ENCODE assay signal across 15 cellular contexts in the genomic region with DNA sequence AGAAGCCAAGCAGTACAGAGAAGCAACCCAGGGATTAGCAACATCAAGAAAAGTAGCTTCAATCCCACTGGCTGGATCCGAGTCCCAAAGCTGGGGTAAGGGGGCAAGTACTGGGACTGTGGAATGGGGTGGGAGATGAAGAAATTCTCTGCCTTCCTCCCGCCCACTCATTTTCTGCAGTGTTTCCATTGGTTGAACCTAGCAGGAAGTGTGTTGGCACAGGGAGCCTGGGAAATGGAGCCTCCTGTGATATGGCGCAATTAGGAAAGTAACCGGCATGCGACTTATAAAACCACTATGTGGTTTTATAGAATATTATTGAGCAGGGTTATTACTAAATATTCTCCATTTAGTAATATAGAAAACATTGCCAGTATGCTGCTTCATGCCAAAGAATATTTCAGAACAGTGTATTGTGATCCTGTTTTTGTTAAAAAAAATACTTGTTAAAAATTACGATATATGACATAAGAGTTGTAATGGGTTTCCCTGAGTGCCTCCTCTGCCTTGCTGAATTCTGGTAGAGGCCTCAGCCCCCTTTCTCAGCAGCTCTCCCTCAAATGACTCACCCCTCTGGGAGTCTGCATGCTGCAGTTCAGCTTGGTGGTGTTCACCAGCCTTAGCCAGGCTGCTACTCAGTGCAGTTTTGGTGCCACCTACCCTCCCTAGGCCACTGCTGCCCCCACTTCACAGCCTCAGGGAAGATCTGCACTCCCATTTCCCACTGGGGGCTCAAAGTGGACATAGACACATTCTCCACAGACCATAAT.
DNase-seq lines count a peak whose midpoint lies in the region; ATAC-seq and TF ChIP-seq lines count a peak whose summit lies in the region.
"Had no signal": no experiment of that assay in that cellular context is flagged by ENCODE, and none has a peak within 500 bp of the region (broad histone marks: within the 10 kb centered on the region; RNA-seq: fewer than 3 reads in every experiment).

No MANE protein-coding gene starts in this region.

- H3K27me3 ChIP-seq in adipocyte (replicated peaks; ENCODE audit: control insufficient read depth, insufficient read depth, low read length) (no peaks in the 10 kb centered on the region), kidney epithelial cell (ENCODE audit: control insufficient read depth, insufficient read depth, low read length) (no peaks in the 10 kb centered on the region), HAP-1 (ENCODE audit: low read depth) (no peaks in the 10 kb centered on the region)

- H3K4me1 ChIP-seq in adipocyte (ENCODE audit: control insufficient read depth, insufficient read depth, low read length) = peaks cover 36% of the 10 kb centered on the region
- H3K4me1 ChIP-seq in HAP-1 = peaks cover 16% of the 10 kb centered on the region
- H3K4me1 ChIP-seq: left ventricle myocardium inferior had no signal

- POLR2A ChIA-PET in GM10248 (lab: Yijun Ruan, JAX) = no interaction called here

- peaks cover 0 to 11% of the 10 kb centered on the region in 2 donors for H3K27me3 Mint-ChIP-seq in effector memory CD8-positive, alpha-beta T cell

- peaks cover 61% of the 10 kb centered on the region for H3K36me3 ChIP-seq in adipocyte (ENCODE audit: control insufficient read depth, insufficient read depth, low read length, severe bottlenecking)
- H3K36me3 ChIP-seq in kidney epithelial cell (ENCODE audit: control insufficient read depth, insufficient read depth, low read length) = no peaks in the 10 kb centered on the region
- peaks cover 17% of the 10 kb centered on the region for H3K36me3 ChIP-seq in HAP-1 (replicated peaks)

- H3K4me3 Mint-ChIP-seq in effector memory CD8-positive, alpha-beta T cell = no peak overlapping the region
- H3K4me3 Mint-ChIP-seq: CD14-positive monocyte, H9 had no signal

- H3K9me3 Mint-ChIP-seq in effector memory CD8-positive, alpha-beta T cell = no peaks in the 10 kb centered on the region

- no peak overlapping the region for H3K27ac Mint-ChIP-seq in effector memory CD8-positive, alpha-beta T cell

- no peak for ATAC-seq in effector memory CD8-positive, alpha-beta T cell (replicated peaks)
- ATAC-seq: Panc1 had no signal

- H3K36me3 Mint-ChIP-seq in effector memory CD8-positive, alpha-beta T cell (ENCODE audit: insufficient read depth) = no peaks in the 10 kb centered on the region

- H3K4me3 ChIP-seq in adipocyte (ENCODE audit: low read length) = peak overlapping the region; percentile 31
- H3K4me3 ChIP-seq in kidney epithelial cell (ENCODE audit: low read depth, low read length) = no peak overlapping the region
- H3K4me3 ChIP-seq in HAP-1 = no peak overlapping the region
- H3K4me3 ChIP-seq: left ventricle myocardium inferior had no signal

- no peak for TF ChIP-seq CTCF in kidney epithelial cell (IDR thresholded peaks at IDR 0.05; ENCODE audit: insufficient read depth, low read length, poor library complexity, severe bottlenecking)
- TF ChIP-seq CTCF in GM10248 (IDR thresholded peaks at IDR 0.05; ENCODE audit: control extremely low read depth, extremely low read depth, low read depth, missing control alignments) = no peak

- DNase-seq in A172 (ENCODE audit: low spot score) (peak; percentile 42), GM04504 (ENCODE audit: low read depth) (peak; percentile 67), adipocyte (ENCODE audit: low read depth) (peak; percentile 65), kidney epithelial cell (ENCODE audit: low read depth) (peak; percentile 25), GM10248 (ENCODE audit: extremely low spot score) (no peak), HAP-1 (ENCODE audit: low spot score in 2 of 2) (no peak)
- no peak for DNase-seq in stimulated activated CD4-positive, alpha-beta T cell treated with anti-CD3 and anti-CD28 coated beads, Interleukin-1b, Interleukin-23, amount 100 ng/mL, for 48 hours
- DNase-seq in effector memory CD8-positive, alpha-beta T cell = no peak
- DNase-seq: caudate nucleus; H9; left ventricle myocardium inferior; occipital lobe; stimulated activated CD4-positive, alpha-beta T cell treated with anti-CD3 and anti-CD28 coated beads, Interleukin-2, amount 100 ng/mL, for 24 hours had no signal

- in situ Hi-C loops in HAP-1 (cut with MboI; ENCODE audit: low sequenced_read_pairs) = no loop called here

- no peaks in the 10 kb centered on the region for H3K9me3 ChIP-seq in adipocyte (ENCODE audit: control insufficient read depth, low read length)
- no peaks in the 10 kb centered on the region; the same call in 1 of the 2 replicates for H3K9me3 ChIP-seq in HAP-1

- H3K9ac ChIP-seq in adipocyte (ENCODE audit: low read length) = peak overlapping the region; percentile 61

- H3K4me1 Mint-ChIP-seq in effector memory CD8-positive, alpha-beta T cell (ENCODE audit: low read depth in 2 of 2) = no peaks in the 10 kb centered on the region

- CTCF ChIA-PET in GM10248 (lab: Yijun Ruan, JAX) = interaction anchor here (1.4 kb wide), 1 partner anchor 10 kb away, joined by 3 read pairs; no protein-coding TSS in a partner anchor

Comparison
In these comparisons a context has a peak if more than half of its experiments do, and no peak if none do; other contexts are left out.
1. DNase-seq: peak in A172 (single experiment), GM04504 (single experiment), adipocyte (single experiment) and kidney epithelial cell (single experiment); none in GM10248 (single experiment), HAP-1 (0 of 2), stimulated activated CD4-positive, alpha-beta T cell treated with anti-CD3 and anti-CD28 coated beads, Interleukin-1b, Interleukin-23, amount 100 ng/mL, for 48 hours (single experiment) and effector memory CD8-positive, alpha-beta T cell (0 of 3).